In genomic region chr17:38703742-38704644, GRCh38 we compare ENCODE assay signal across 8 cellular contexts. TPM values are rescaled to one million over a fixed set of nuclear protein-coding genes. Genes with fewer than 3 reads are reported as not detected.
DNase-seq lines count a peak whose midpoint lies in the region; ATAC-seq and TF ChIP-seq lines count a peak whose summit lies in the region.

No MANE protein-coding gene starts in this region.

- peaks cover 46% of the 10 kb centered on the region for H3K79me2 ChIP-seq in MM.1S (ENCODE audit: low read length)

- H3K36me3 Mint-ChIP-seq in activated naive CD8-positive, alpha-beta T cell, result peaks cover 5% of the 10 kb centered on the region

- H2AFZ ChIP-seq in MM.1S (ENCODE audit: low read length), result peak overlapping the region; percentile 61

- CTCF ChIA-PET in GM10248 (lab: Yijun Ruan, JAX), result interaction anchor here (1.0 to 3.9 kb wide), 3 partner anchors 12 to 31 kb away, joined by 3 to 18 read pairs (median 5); no protein-coding TSS in a partner anchor

- TF ChIP-seq POLR2A in heart left ventricle (IDR thresholded peaks at IDR 0.05) (peak in 1 of 2 donors; percentile 54), prostate gland (IDR thresholded peaks at IDR 0.05) (peak; percentile 44)

- H3K27me3 ChIP-seq in MM.1S (replicated peaks; ENCODE audit: insufficient read depth, low read length), result no peaks in the 10 kb centered on the region
- H3K27me3 ChIP-seq in SJSA1 (replicated peaks), result no peaks in the 10 kb centered on the region
- H3K27me3 ChIP-seq in heart left ventricle, result no peaks in the 10 kb centered on the region
- no peaks in the 10 kb centered on the region for H3K27me3 ChIP-seq in prostate gland (replicated peaks; ENCODE audit: insufficient read depth)
- no peaks in the 10 kb centered on the region for H3K27me3 ChIP-seq in aorta (ENCODE audit: control insufficient read depth in 1 of 2, insufficient read depth in 2 of 2, low read length in 1 of 2)

- H3K36me3 ChIP-seq in MM.1S (replicated peaks; ENCODE audit: insufficient read depth, low read length) (0 out of 2 replicates have a peak, but pooled peaks cover 5% of the 10 kb centered on the region), SJSA1 (peaks cover 6% of the 10 kb centered on the region), heart left ventricle (peaks cover 0 to 18% (median 13%) of the 10 kb centered on the region in 9 donors), prostate gland (peaks cover 0 to 3% of the 10 kb centered on the region in 2 donors), aorta (ENCODE audit: control insufficient read depth in 1 of 2, insufficient read depth in 2 of 2, low read length in 1 of 2) (no peaks in the 10 kb centered on the region)

- peaks cover 50% of the 10 kb centered on the region for H3F3A ChIP-seq in MM.1S (ENCODE audit: insufficient read depth, low read length)

- peak overlapping the region; percentile 86 for H3K4me3 ChIP-seq in MM.1S (ENCODE audit: low read length)
- peak overlapping the region; percentile 84 for H3K4me3 ChIP-seq in SJSA1
- peak overlapping the region; percentile 45 to 97 (median 87) for H3K4me3 ChIP-seq in heart left ventricle
- peak overlapping the region; percentile 86 to 98 for H3K4me3 ChIP-seq in prostate gland
- peak overlapping the region; percentile 85 to 87 for H3K4me3 ChIP-seq in aorta (ENCODE audit: low read length in 2 of 2)

- peak overlapping the region; percentile 99 for H3K4me3 Mint-ChIP-seq in activated naive CD8-positive, alpha-beta T cell

- H4K20me1 ChIP-seq in MM.1S (ENCODE audit: insufficient read depth, low read length), result no peaks in the 10 kb centered on the region

- H3K9me3 ChIP-seq in MM.1S (replicated peaks; ENCODE audit: insufficient read depth, low read length) (no peaks in the 10 kb centered on the region), SJSA1 (replicated peaks) (no peaks in the 10 kb centered on the region; the same call in 1 of the 2 replicates), heart left ventricle (no peaks in the 10 kb centered on the region), prostate gland (no peaks in the 10 kb centered on the region), aorta (ENCODE audit: control insufficient read depth, low read length) (no peaks in the 10 kb centered on the region)

- H3K4me1 Mint-ChIP-seq in activated naive CD8-positive, alpha-beta T cell (ENCODE audit: low read depth), result peaks cover 40% of the 10 kb centered on the region

- H3K27ac Mint-ChIP-seq in activated naive CD8-positive, alpha-beta T cell, result peak overlapping the region; percentile 100

- intact Hi-C loops in heart left ventricle (cut with DNase I) (loop anchor here in 3 of 10 donors (1.0 to 5.0 kb wide), 5 partner anchors 26 to 45 kb away; partner anchors contain the start of genes CISD3 (in 2 of the 3) and PCGF2 (in 1 of the 3)), prostate gland (cut with DNase I) (no loop called here), aorta (cut with DNase I) (no loop called here)

- H3K4me1 ChIP-seq in MM.1S (ENCODE audit: low read length) (peaks cover 20% of the 10 kb centered on the region), SJSA1 (replicated peaks) (peaks cover 39% of the 10 kb centered on the region), heart left ventricle (peaks cover 4 to 63% (median 31%) of the 10 kb centered on the region in 12 donors), prostate gland (replicated peaks) (peaks cover 4% of the 10 kb centered on the region), aorta (ENCODE audit: control insufficient read depth in 1 of 2, insufficient read depth in 2 of 2, low read length in 2 of 2) (peaks cover 0 to 3% of the 10 kb centered on the region in 2 donors)

- ATAC-seq in heart left ventricle (peak; percentile 43 to 60 (median 52)), aorta (ENCODE audit: low FRiP score) (peak; percentile 28), HG02588 (IDR thresholded peaks at IDR 0.05; ENCODE audit: unreplicated experiment) (no peak)

- no peaks in the 10 kb centered on the region for H3K9me2 ChIP-seq in MM.1S (replicated peaks; ENCODE audit: insufficient read depth, low read length)

- H3K27me3 Mint-ChIP-seq in activated naive CD8-positive, alpha-beta T cell, result no peaks in the 10 kb centered on the region

- H3K4me2 ChIP-seq in MM.1S (ENCODE audit: low read depth, low read length), result peak overlapping the region; percentile 89

- H3K9ac ChIP-seq in MM.1S (ENCODE audit: low read length), result peak overlapping the region; percentile 93

- DNase-seq in GM10248 (ENCODE audit: extremely low spot score) (peak; percentile 84), MM.1S (peak; percentile 94), SJSA1 (ENCODE audit: low read depth in 1 of 2, low spot score in 2 of 2) (no peak), heart left ventricle (peak; percentile 75 to 90 (median 87)), prostate gland (ENCODE audit: low spot score) (peak; percentile 91), aorta (peak; percentile 83 to 89)

- POLR2A ChIA-PET in GM10248 (lab: Yijun Ruan, JAX), result interaction anchor here (0.6 kb wide), 1 partner anchor 101 kb away, joined by 3 read pairs; no protein-coding TSS in a partner anchor

- 0 to 1% (median 1%) methylated on average over 37 to 52 of the region's 52 CpGs for WGBS in heart left ventricle, 4 donors
- WGBS in prostate gland, result under 1% methylated on average over 51 of the region's 52 CpGs
- 1% methylated on average over 48 to 52 of the region's 52 CpGs for WGBS in aorta, 2 donors

- no peak for TF ChIP-seq CTCF in GM10248 (IDR thresholded peaks at IDR 0.05; ENCODE audit: control extremely low read depth, extremely low read depth, low read depth, missing control alignments)
- no peak for TF ChIP-seq CTCF in MM.1S (IDR thresholded peaks at IDR 0.05; ENCODE audit: low read length)
- peak in 1 of 12 donors; percentile 14 for TF ChIP-seq CTCF in heart left ventricle (IDR thresholded peaks at IDR 0.05)
- peak in 1 of 4 experiments; percentile 11 for TF ChIP-seq CTCF in prostate gland (IDR thresholded peaks at IDR 0.05)

- H3K27ac ChIP-seq in MM.1S (ENCODE audit: low read length), result peak overlapping the region; percentile 98
- H3K27ac ChIP-seq in SJSA1, result peak overlapping the region; percentile 88
- peak overlapping the region; percentile 89 to 99 (median 97) for H3K27ac ChIP-seq in heart left ventricle
- peak overlapping the region; percentile 96 to 98 for H3K27ac ChIP-seq in prostate gland
- H3K27ac ChIP-seq in aorta (ENCODE audit: low read depth in 1 of 2, low read length in 2 of 2), result peak overlapping the region in 1 of 2 donors; percentile 73

- no peaks in the 10 kb centered on the region for H3K9me3 Mint-ChIP-seq in activated naive CD8-positive, alpha-beta T cell (ENCODE audit: low read depth)

RNA-seq across cellular contexts. Expression of gene MLLT6, which starts 1.1 kb away (rescaled TPM):
- 8.6 and 11.7 TPM in 2 replicates for total RNA-seq in SJSA1 (2014; rRNA removed; shearing (Covaris generic))
- total RNA-seq in heart left ventricle (10 to 100 TPM; 43.6 to 91.3 (median 68.3) TPM), prostate gland (100 to 1,000 TPM in 1 of 2 donors, 10 to 100 TPM in 1; 69.1 to 142 TPM), aorta (100 to 1,000 TPM; 124 to 195 TPM)
- polyA plus RNA-seq in heart left ventricle (10 to 100 TPM; 35.2 to 71.1 TPM), aorta (10 to 100 TPM; 28.7 to 70.1 TPM)

RNA-seq across cellular contexts. Expression of gene CISD3, which starts 26.1 kb away (rescaled TPM):
- 2.2 and 6.1 TPM in 2 replicates for total RNA-seq in SJSA1 (2014; rRNA removed; shearing (Covaris generic))
- total RNA-seq in heart left ventricle, result 10 to 100 TPM; 21.2 to 80.3 (median 65.4) TPM
- polyA plus RNA-seq in heart left ventricle, result 10 to 100 TPM; 61.4 to 65.1 TPM
- 10 to 100 TPM; 17.1 to 17.8 TPM for total RNA-seq in prostate gland
- total RNA-seq in aorta, result 10 to 100 TPM; 18.3 to 18.8 TPM
- 10 to 100 TPM; 42.4 to 59.0 TPM for polyA plus RNA-seq in aorta

RNA-seq across cellular contexts. Expression of gene EPOP, which starts 29.2 kb away (rescaled TPM):
- 0.09 and 0.29 TPM in 2 replicates for total RNA-seq in SJSA1 (2014; rRNA removed; shearing (Covaris generic))
- total RNA-seq in heart left ventricle (1 to 10 TPM in 4 of 9 donors, under 1 TPM in 5; 0.25 to 1.6 (median 0.94) TPM), prostate gland (10 to 100 TPM in 1 of 2 donors, 1 to 10 TPM in 1; 4.1 to 11.0 TPM), aorta (1 to 10 TPM; 1.3 to 1.5 TPM)
- polyA plus RNA-seq in heart left ventricle (1 to 10 TPM in 1 of 2 donors, under 1 TPM in 1; 0.88 to 3.1 TPM), aorta (under 1 TPM in 1 of 2 donors, not detected in 1; 0.64 TPM)

RNA-seq across cellular contexts. Expression of gene PCGF2, which starts 44.1 kb away (rescaled TPM):
- 3.6 and 4.2 TPM in 2 replicates for total RNA-seq in SJSA1 (2014; rRNA removed; shearing (Covaris generic))
- total RNA-seq in heart left ventricle (10 to 100 TPM in 7 of 9 donors, 1 to 10 TPM in 2; 3.8 to 26.3 (median 21.9) TPM), prostate gland (10 to 100 TPM; 17.1 to 17.8 TPM), aorta (10 to 100 TPM; 61.4 to 75.5 TPM)
- polyA plus RNA-seq in heart left ventricle (10 to 100 TPM; 16.5 to 33.6 TPM), aorta (10 to 100 TPM; 32.8 to 33.2 TPM)

RNA-seq across cellular contexts. Expression of gene PSMB3, which starts 48.5 kb away (rescaled TPM):
- total RNA-seq in SJSA1 (2014; rRNA removed; shearing (Covaris generic)), result 297 and 448 TPM in 2 replicates
- total RNA-seq in heart left ventricle, result 100 to 1,000 TPM; 145 to 305 (median 194) TPM
- polyA plus RNA-seq in heart left ventricle, result 100 to 1,000 TPM; 298 to 304 TPM
- 100 to 1,000 TPM; 116 to 192 TPM for total RNA-seq in prostate gland
- total RNA-seq in aorta, result 100 to 1,000 TPM in 1 of 2 donors, 10 to 100 TPM in 1; 99.9 to 109 TPM
- polyA plus RNA-seq in aorta, result 100 to 1,000 TPM; 164 to 183 TPM

Comparison
In these comparisons a context has a peak if more than half of its experiments do, and no peak if none do; other contexts are left out.
1. DNase-seq: peak in GM10248 (single experiment), MM.1S (single experiment), heart left ventricle (5 of 5), prostate gland (single experiment) and aorta (2 of 2); none in SJSA1 (0 of 2).
2. Peak in every context shown above with its lines, with median percentiles within 50 percentile points of each other: H3K4me3 ChIP-seq.